1 cellular context compared by ENCODE assay signal in the genomic region with DNA sequence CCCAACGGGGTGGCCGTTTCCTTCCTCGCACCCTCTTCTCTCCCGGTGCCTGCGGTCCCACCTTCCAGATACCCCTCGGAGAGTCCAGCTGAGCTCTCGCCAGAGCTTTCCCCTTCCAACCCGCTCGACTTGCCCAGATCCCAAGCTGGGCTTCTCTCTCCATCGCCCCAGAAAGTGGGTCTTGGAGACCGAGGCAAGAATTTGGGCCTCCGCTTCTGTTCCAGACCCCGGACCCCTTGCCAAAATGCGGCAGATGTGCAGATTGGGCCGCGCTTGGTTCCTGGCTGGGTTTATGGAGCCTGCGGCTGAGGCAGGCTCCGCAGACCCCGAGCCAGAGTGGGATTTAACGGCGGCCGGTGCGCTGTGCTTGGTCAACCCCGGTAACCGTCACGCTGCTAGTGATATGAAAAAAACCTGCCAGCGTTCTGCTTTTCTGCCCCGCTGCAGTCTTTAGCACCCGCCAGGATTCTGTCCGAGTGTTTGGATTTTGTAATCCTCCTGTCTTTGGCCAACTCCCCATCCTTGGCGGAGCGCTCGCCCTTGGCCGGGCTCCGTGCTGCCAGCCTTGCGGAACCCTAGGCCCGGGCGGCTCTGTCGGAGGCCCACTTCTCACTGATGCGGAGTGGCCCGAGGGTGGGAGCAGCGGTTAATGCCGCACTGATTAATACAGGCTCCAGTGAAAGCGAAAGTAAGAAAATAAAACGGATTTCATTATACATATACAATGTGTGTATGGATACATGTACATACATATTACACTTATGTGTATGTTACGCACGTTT.
TF ChIP-seq lines count a peak whose summit lies in the region.

No MANE protein-coding gene starts in this region.

TF ChIP-seq in K562, 482 proteins besides CTCF, POLR2A, EP300 and RAD21:
- no peak for TF ChIP-seq ZSCAN29 (IDR thresholded peaks at IDR 0.05)
- TF ChIP-seq, protein P1, sequence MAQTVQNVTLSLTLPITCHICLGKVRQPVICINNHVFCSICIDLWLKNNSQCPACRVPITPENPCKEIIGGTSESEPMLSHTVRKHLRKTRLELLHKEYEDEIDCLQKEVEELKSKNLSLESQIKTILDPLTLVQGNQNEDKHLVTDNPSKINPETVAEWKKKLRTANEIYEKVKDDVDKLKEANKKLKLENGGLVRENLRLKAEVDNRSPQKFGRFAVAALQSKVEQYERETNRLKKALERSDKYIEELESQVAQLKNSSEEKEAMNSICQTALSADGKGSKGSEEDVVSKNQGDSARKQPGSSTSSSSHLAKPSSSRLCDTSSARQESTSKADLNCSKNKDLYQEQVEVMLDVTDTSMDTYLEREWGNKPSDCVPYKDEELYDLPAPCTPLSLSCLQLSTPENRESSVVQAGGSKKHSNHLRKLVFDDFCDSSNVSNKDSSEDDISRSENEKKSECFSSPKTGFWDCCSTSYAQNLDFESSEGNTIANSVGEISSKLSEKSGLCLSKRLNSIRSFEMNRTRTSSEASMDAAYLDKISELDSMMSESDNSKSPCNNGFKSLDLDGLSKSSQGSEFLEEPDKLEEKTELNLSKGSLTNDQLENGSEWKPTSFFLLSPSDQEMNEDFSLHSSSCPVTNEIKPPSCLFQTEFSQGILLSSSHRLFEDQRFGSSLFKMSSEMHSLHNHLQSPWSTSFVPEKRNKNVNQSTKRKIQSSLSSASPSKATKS (CRISPR knock-in tag; IDR thresholded peaks at IDR 0.05): no peak
- TF ChIP-seq MYBL2 (IDR thresholded peaks at IDR 0.05; ENCODE audit: low read depth): no peak
- no peak for TF ChIP-seq MYBL2 (CRISPR knock-in tag; IDR thresholded peaks at IDR 0.05; ENCODE audit: borderline replicate concordance)
- peak; percentile 2 for TF ChIP-seq ZFP36 (IDR thresholded peaks at IDR 0.05; ENCODE audit: low read depth, low read length, partially characterized antibody)
- TF ChIP-seq, protein P2, sequence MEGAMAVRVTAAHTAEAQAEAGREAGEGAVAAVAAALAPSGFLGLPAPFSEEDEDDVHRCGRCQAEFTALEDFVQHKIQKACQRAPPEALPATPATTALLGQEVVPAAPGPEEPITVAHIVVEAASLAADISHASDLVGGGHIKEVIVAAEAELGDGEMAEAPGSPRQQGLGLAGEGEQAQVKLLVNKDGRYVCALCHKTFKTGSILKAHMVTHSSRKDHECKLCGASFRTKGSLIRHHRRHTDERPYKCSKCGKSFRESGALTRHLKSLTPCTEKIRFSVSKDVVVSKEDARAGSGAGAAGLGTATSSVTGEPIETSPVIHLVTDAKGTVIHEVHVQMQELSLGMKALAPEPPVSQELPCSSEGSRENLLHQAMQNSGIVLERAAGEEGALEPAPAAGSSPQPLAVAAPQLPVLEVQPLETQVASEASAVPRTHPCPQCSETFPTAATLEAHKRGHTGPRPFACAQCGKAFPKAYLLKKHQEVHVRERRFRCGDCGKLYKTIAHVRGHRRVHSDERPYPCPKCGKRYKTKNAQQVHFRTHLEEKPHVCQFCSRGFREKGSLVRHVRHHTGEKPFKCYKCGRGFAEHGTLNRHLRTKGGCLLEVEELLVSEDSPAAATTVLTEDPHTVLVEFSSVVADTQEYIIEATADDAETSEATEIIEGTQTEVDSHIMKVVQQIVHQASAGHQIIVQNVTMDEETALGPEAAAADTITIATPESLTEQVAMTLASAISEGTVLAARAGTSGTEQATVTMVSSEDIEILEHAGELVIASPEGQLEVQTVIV (CRISPR knock-in tag; IDR thresholded peaks at IDR 0.05; ENCODE audit: borderline replicate concordance): no peak
- TF ChIP-seq ESRRB (CRISPR knock-in tag; IDR thresholded peaks at IDR 0.05; ENCODE audit: borderline replicate concordance): no peak
- no peak for TF ChIP-seq PML (IDR thresholded peaks at IDR 0.05; ENCODE audit: low read length)
